33 cellular contexts compared by ENCODE assay signal in the genomic region with DNA sequence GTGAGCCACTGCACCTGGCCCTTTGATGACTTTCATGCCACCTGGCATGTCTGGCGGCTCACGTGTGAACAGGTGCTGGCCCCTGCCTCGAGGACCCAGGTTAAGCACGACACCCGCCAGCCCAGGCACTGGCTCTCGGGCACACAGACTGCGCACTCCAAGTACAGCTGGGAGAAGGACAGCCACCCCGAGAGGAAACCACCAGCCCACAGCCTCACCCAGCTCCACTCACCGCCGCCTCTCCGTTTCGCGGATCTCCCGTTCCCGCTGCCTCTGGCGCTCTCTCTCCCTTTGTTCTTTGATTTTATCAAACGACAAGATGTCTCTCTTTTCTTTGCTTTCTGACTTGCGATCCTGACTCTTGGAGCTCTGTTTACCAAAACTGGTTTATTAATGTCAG. TPM values are rescaled to one million over a fixed set of nuclear protein-coding genes. Genes with fewer than 3 reads are reported as not detected.
DNase-seq lines count a peak whose midpoint lies in the region; ATAC-seq, FAIRE-seq and TF ChIP-seq lines count a peak whose summit lies in the region.
"Had no signal": no experiment of that assay in that cellular context is flagged by ENCODE, and none has a peak within 500 bp of the region (broad histone marks: within the 10 kb centered on the region; RNA-seq: fewer than 3 reads in every experiment).

No MANE protein-coding gene starts in this region.

- no peak for FAIRE-seq in K562 (lab: Jason Lieb, UNC)
- FAIRE-seq: islet of Langerhans had no signal

- no peaks in the 10 kb centered on the region for H3K9me3 Mint-ChIP-seq in HFFc6
- H3K9me3 Mint-ChIP-seq: activated CD4-positive, alpha-beta memory T cell treated with anti-CD3 and anti-CD28 coated beads for 36 hours had no signal

- H3K27ac Mint-ChIP-seq in HFFc6, result no peak overlapping the region
- H3K27ac Mint-ChIP-seq: activated CD4-positive, alpha-beta memory T cell treated with anti-CD3 and anti-CD28 coated beads for 36 hours; activated naive CD8-positive, alpha-beta T cell had no signal

- H3K27ac ChIP-seq in K562 (ENCODE audit: extremely low read depth, low read depth, low read length), result no peak overlapping the region
- no peak overlapping the region for H3K27ac ChIP-seq in trophoblast cell (ENCODE audit: low read depth, low read length)
- no peak overlapping the region for H3K27ac ChIP-seq in body of pancreas
- H3K27ac ChIP-seq: C4-2B, coronary artery, GM23248, left ventricle myocardium inferior, right atrium auricular region, stomach, thyroid gland had no signal

- H4K91ac ChIP-seq in trophoblast cell (ENCODE audit: low read depth, low read length), result no peak overlapping the region

- H3K9me3 ChIP-seq in K562 (replicated peaks; ENCODE audit: control insufficient read depth, insufficient read depth, low read depth, low read length) (no peaks in the 10 kb centered on the region), trophoblast cell (ENCODE audit: insufficient read depth, low read depth, low read length) (peaks cover 3% of the 10 kb centered on the region), body of pancreas (no peaks in the 10 kb centered on the region)
- H3K9me3 ChIP-seq: left ventricle myocardium inferior, right atrium auricular region, stomach, thyroid gland had no signal

- H3K36me3 Mint-ChIP-seq in HFFc6 (ENCODE audit: low read depth), result peaks cover 48% of the 10 kb centered on the region

- H3K79me2 ChIP-seq in K562 (ENCODE audit: control insufficient read depth, insufficient read depth, low read length), result 0 out of 3 replicates have a peak, but pooled peaks cover 4% of the 10 kb centered on the region
- H3K79me2 ChIP-seq in trophoblast cell (ENCODE audit: control insufficient read depth, insufficient read depth, low read length, poor library complexity), result no peaks in the 10 kb centered on the region

- no TSS peak for BruUV-seq in K562 (replicated peaks; lab: Mats Ljungman, UMichigan)

- H4K12ac ChIP-seq in trophoblast cell (ENCODE audit: low read depth, low read length), result peak overlapping the region; percentile 16

- peaks cover 2% of the 10 kb centered on the region; the same call in 1 of the 2 replicates for H3K27me3 Mint-ChIP-seq in HFFc6 (ENCODE audit: insufficient read depth)
- H3K27me3 Mint-ChIP-seq: activated CD4-positive, alpha-beta memory T cell treated with anti-CD3 and anti-CD28 coated beads for 36 hours; activated naive CD8-positive, alpha-beta T cell had no signal

- no peak overlapping the region for H2BK5ac ChIP-seq in trophoblast cell (ENCODE audit: low read depth, low read length, poor library complexity)

- TF ChIP-seq POLR2A in K562 (conservative IDR thresholded peaks at IDR 0.05) (no peak), body of pancreas (IDR thresholded peaks at IDR 0.05) (no peak)

- H3K4me1 Mint-ChIP-seq in HFFc6 (ENCODE audit: low read depth), result no peaks in the 10 kb centered on the region

- peaks cover 98% of the 10 kb centered on the region for H3K36me3 ChIP-seq in K562 (ENCODE audit: control insufficient read depth, insufficient read depth, low read length)
- H3K36me3 ChIP-seq in trophoblast cell (ENCODE audit: control insufficient read depth in 1 of 2, insufficient read depth in 2 of 2, low read length in 2 of 2), result peaks cover 78 to 90% of the 10 kb centered on the region in 2 experiments
- peaks cover 35 to 74% of the 10 kb centered on the region in 2 donors for H3K36me3 ChIP-seq in body of pancreas (replicated peaks in 1 of 2; ENCODE audit: insufficient read depth in 1 of 2, low read depth in 2 of 2)

- intact Hi-C loops in K562 (cut with micrococcal nuclease) (no loop called here), body of pancreas (cut with DNase I) (no loop called here)

- peak overlapping the region; percentile 18; the same call in 1 of the 2 replicates for H3K4me3 ChIP-seq in Jurkat, Clone E6-1 (ENCODE audit: low read length)
- H3K4me3 ChIP-seq in K562 (no peak overlapping the region), trophoblast cell (ENCODE audit: low read depth, low read length) (no peak overlapping the region), body of pancreas (no peak overlapping the region)
- H3K4me3 ChIP-seq: coronary artery, GM23248, left ventricle myocardium inferior, right atrium auricular region, smooth muscle cell, stomach, thyroid gland had no signal

- H3K9me1 ChIP-seq in K562 (ENCODE audit: control insufficient read depth, insufficient read depth, low read length), result no peaks in the 10 kb centered on the region

- H4K20me1 ChIP-seq in K562 (replicated peaks; ENCODE audit: control insufficient read depth, insufficient read depth, low read length), result peaks cover 5% of the 10 kb centered on the region; the same call in 1 of the 2 replicates

- DNase-seq in COLO668 (lab: John Stamatoyannopoulos, UW; ENCODE audit: unreplicated experiment) (peak; percentile 93), K562 (ENCODE audit: extremely low read depth in 1 of 4, low spot score in 3 of 4) (no peak), trophoblast cell (no peak), HFFc6 (no peak), DMS114 treated with DMSO at 0.1 percent for 48 hours (lab: John Stamatoyannopoulos, UW; ENCODE audit: unreplicated experiment) (no peak), body of pancreas (no peak)
- DNase-seq in Jurkat, Clone E6-1 (ENCODE audit: low read depth, low spot score), result peak; percentile 85
- DNase-seq: activated CD4-positive, alpha-beta memory T cell treated with anti-CD3 and anti-CD28 coated beads for 36 hours; activated CD4-positive, CD25-positive, alpha-beta regulatory T cell treated with anti-CD3 and anti-CD28 coated beads, Interleukin-2, amount 50 U/mL, for 72 hours; anterior cingulate cortex; Calu3; effector memory CD4-positive, alpha-beta T cell; erythroblast; GM23248; left ventricle myocardium inferior; mesenchymal stem cell; NCI-H1436 treated with DMSO at 0.1 percent for 48 hours; NCI-H2081 treated with DMSO at 0.1 percent for 48 hours; NCI-H446 treated with DMSO at 0.1 percent for 48 hours; NK-92 treated with Interleukin-12 subunit alpha and Interleukin-12 subunit beta, amount 100 ng/mL, for 24 hours; PC-3; stimulated activated CD4-positive, alpha-beta T cell treated with anti-CD3 and anti-CD28 coated beads, Interleukin-1b, Interleukin-23, amount 100 ng/mL, for 48 hours; stomach; T-helper 2 cell; thyroid gland had no signal

- no peak overlapping the region for H4K8ac ChIP-seq in trophoblast cell (ENCODE audit: low read depth, low read length)

- H3K9ac ChIP-seq in K562 (ENCODE audit: insufficient read depth in 1 of 2, low read depth in 2 of 2, low read length in 2 of 2) (0 out of 4 replicates have a peak overlapping the region, but pooled peaks of 1 of the 2 experiments have one; percentile 15), trophoblast cell (ENCODE audit: low read length) (no peak overlapping the region)
- H3K9ac ChIP-seq: GM23248 had no signal

- no peak overlapping the region for H3K4me3 Mint-ChIP-seq in HFFc6
- H3K4me3 Mint-ChIP-seq: activated CD4-positive, alpha-beta memory T cell treated with anti-CD3 and anti-CD28 coated beads for 36 hours; activated naive CD8-positive, alpha-beta T cell had no signal

- H3K27me3 ChIP-seq in K562 (ENCODE audit: control insufficient read depth in 2 of 2, insufficient read depth in 2 of 2, low read length in 2 of 2) (no peaks in the 10 kb centered on the region), trophoblast cell (ENCODE audit: insufficient read depth, low read length) (no peaks in the 10 kb centered on the region), body of pancreas (no peaks in the 10 kb centered on the region)
- H3K27me3 ChIP-seq: right atrium auricular region, stomach, thyroid gland had no signal

- WGBS in K562 (ENCODE audit: insufficient coverage, low coverage, missing lambda C conversion rate), result 93% methylated on average over 16 of the region's 18 CpGs
- WGBS in trophoblast cell (ENCODE audit: extremely low coverage, insufficient coverage, insufficient read length), result no CpG with 5 or more reads among the region's 18 CpGs
- 91 to 95% methylated on average over 14 to 18 of the region's 18 CpGs for WGBS in body of pancreas, 2 donors

- H2AFZ ChIP-seq in K562 (ENCODE audit: low read depth, low read length), result no peak overlapping the region
- no peak overlapping the region for H2AFZ ChIP-seq in trophoblast cell (ENCODE audit: insufficient read depth, low read length, poor library complexity)
- H2AFZ ChIP-seq: GM23248 had no signal

- no peak overlapping the region for H3K23ac ChIP-seq in trophoblast cell (ENCODE audit: low read length)

- H2AK5ac ChIP-seq in trophoblast cell (ENCODE audit: low read length), result no peak overlapping the region

- TF ChIP-seq RAD21 in K562 (CRISPR knock-in tag; conservative IDR thresholded peaks at IDR 0.05 in 1 of 2, IDR thresholded peaks at IDR 0.05 in 1 of 2), result no peak

- TF ChIP-seq EP300 in K562 (IDR thresholded peaks at IDR 0.05; ENCODE audit: low read length), result no peak

- no peak overlapping the region for H3K4ac ChIP-seq in trophoblast cell (ENCODE audit: low read depth, low read length)

- in situ Hi-C loops in K562 (cut with MboI), result no loop called here

- H3K79me1 ChIP-seq in trophoblast cell (ENCODE audit: low read length), result no peaks in the 10 kb centered on the region

- POLR2A ChIA-PET in K562 (lab: Yijun Ruan, JAX), result interaction anchor here (0.6 kb wide), 1 partner anchor 31 kb away, joined by 3 read pairs; no protein-coding TSS in a partner anchor

- ATAC-seq in K562, result no peak
- no peak for ATAC-seq in body of pancreas
- ATAC-seq: PC-3, SK-N-SH treated with all-trans-retinoic acid at 6 μM for 48 hours had no signal

- H2BK12ac ChIP-seq in trophoblast cell (ENCODE audit: low read length), result no peak overlapping the region

- CTCF ChIA-PET in K562 (lab: Yijun Ruan, JAX; ENCODE audit: low intra/inter-chr PET ratio), result no interaction called here

- no peak overlapping the region for H3K14ac ChIP-seq in trophoblast cell (ENCODE audit: low read length)

- TF ChIP-seq CTCF in K562 (IDR thresholded peaks at IDR 0.05 in 2 of 3, conservative IDR thresholded peaks at IDR 0.05 in 1 of 3; ENCODE audit: insufficient read depth in 2 of 3, low read depth in 1 of 3, low read length in 3 of 3) (no peak), HFFc6 (IDR thresholded peaks at IDR 0.05) (no peak), body of pancreas (IDR thresholded peaks at IDR 0.05) (no peak)

- no peak overlapping the region for H3K18ac ChIP-seq in trophoblast cell (ENCODE audit: low read length)

- no peak overlapping the region for H2BK120ac ChIP-seq in trophoblast cell (ENCODE audit: insufficient read depth, low read length, poor library complexity)

- H3K4me1 ChIP-seq in K562 (replicated peaks in 1 of 2; ENCODE audit: control insufficient read depth in 2 of 2, insufficient read depth in 2 of 2, low read length in 2 of 2), result peaks cover 0 to 14% of the 10 kb centered on the region in 2 experiments; a peak in 1 of 5 replicates
- H3K4me1 ChIP-seq in trophoblast cell (ENCODE audit: control insufficient read depth in 1 of 2, insufficient read depth in 2 of 2, low read length in 2 of 2), result no peaks in the 10 kb centered on the region
- H3K4me1 ChIP-seq in body of pancreas, result no peaks in the 10 kb centered on the region
- H3K4me1 ChIP-seq: stomach, thyroid gland had no signal

- no peak overlapping the region for H3K4me2 ChIP-seq in K562 (ENCODE audit: insufficient read depth, low read length)
- no peak overlapping the region for H3K4me2 ChIP-seq in trophoblast cell (ENCODE audit: low read length)
- H3K4me2 ChIP-seq: smooth muscle cell had no signal

RNA-seq across cellular contexts. Expression of gene TINCR, which starts 27.4 kb away (rescaled TPM):
- 1.1 TPM for polyA plus RNA-seq in Jurkat, Clone E6-1 (2012; ENCODE audit: insufficient read depth, insufficient read length)
- total RNA-seq in K562 (2011; cell fraction: chromatin; rRNA removed; ENCODE audit: low replicate concordance), result 1.7 and 1.9 TPM in 2 replicates
- 0.66 and 0.67 TPM in 2 replicates for total RNA-seq in K562 (2011; cell fraction: nucleolus; rRNA removed)
- total RNA-seq in K562 (2011; cell fraction: nucleoplasm; rRNA removed), result 1.1 and 1.5 TPM in 2 replicates
- total RNA-seq in K562 (2014; rRNA removed), result 0.08 TPM in 1 of 2 replicates, not detected in the other
- total RNA-seq in K562 (2014; rRNA removed; fragmentation: Illumina TruSeq; extraction: Trizol), result 0.06 and 0.07 TPM in 2 replicates
- total RNA-seq in K562 (2015; rRNA removed; fragmentation: Illumina TruSeq; extraction: Trizol), result 0.07 TPM in 1 of 2 replicates, not detected in the other
- total RNA-seq in K562 (2021), result 0.13 and 0.24 TPM in 2 replicates
- polyA plus RNA-seq in K562 (2011; rRNA removed), result 0.11 and 0.32 TPM in 2 replicates
- polyA plus RNA-seq in K562 (2011; cell fraction: cytosol; rRNA removed), result 0.06 and 0.24 TPM in 2 replicates
- 0.58 and 0.90 TPM in 2 replicates for polyA plus RNA-seq in K562 (2011; cell fraction: nucleus; rRNA removed)
- 0.20 and 0.36 TPM in 2 replicates for polyA plus RNA-seq in K562 (2012)
- polyA plus RNA-seq in K562 (2014; fragmentation: Illumina TruSeq; extraction: Trizol), result 0.10 and 0.21 TPM in 2 replicates
- polyA plus RNA-seq in K562 (2014; fragmentation: Nextera tagmentation; extraction: Ambion mirVana), result under 1 TPM; 0.03 to 0.10 TPM
- polyA plus RNA-seq in K562 (2014; rRNA removed), result 0.03 and 0.19 TPM in 2 replicates
- polyA minus RNA-seq in K562 (2011; rRNA and poly(A)+ RNA removed), result 0.33 TPM in 1 of 2 replicates, not detected in the other
- polyA minus RNA-seq in K562 (2011; cell fraction: cytosol; rRNA and poly(A)+ RNA removed), result not detected in 2 replicates
- 0.11 and 0.13 TPM in 2 replicates for polyA minus RNA-seq in K562 (2011; cell fraction: nucleus; rRNA and poly(A)+ RNA removed)
- polyA plus RNA-seq in trophoblast cell (2013), result 72.9 and 77.9 TPM in 2 replicates
- under 1 TPM in 5 of 6 experiments, not detected in 1; 0.05 to 0.34 (median 0.13) TPM for total RNA-seq in HFFc6 (2021; fragmentation: NEBNext Ultra II Directional; extraction: Animal tissue kit (Norgen Biotek cat#: 25700))
- total RNA-seq in body of pancreas, result under 1 TPM in 1 of 2 donors, not detected in 1; 0.52 TPM
- total RNA-seq: left ventricle myocardium inferior, myocyte, thyroid gland had no signal
- polyA plus RNA-seq: GM23248 had no signal

RNA-seq across cellular contexts. Expression of gene SAFB2, which starts 27.4 kb away (rescaled TPM):
- 70.9 TPM for polyA plus RNA-seq in Jurkat, Clone E6-1 (2012; ENCODE audit: insufficient read depth, insufficient read length)
- 394 and 516 TPM in 2 replicates for total RNA-seq in K562 (2011; cell fraction: chromatin; rRNA removed; ENCODE audit: low replicate concordance)
- total RNA-seq in K562 (2011; cell fraction: nucleolus; rRNA removed), result 127 TPM in 2 replicates
- 218 and 238 TPM in 2 replicates for total RNA-seq in K562 (2011; cell fraction: nucleoplasm; rRNA removed)
- total RNA-seq in K562 (2014; rRNA removed), result 56.1 and 74.0 TPM in 2 replicates
- total RNA-seq in K562 (2014; rRNA removed; fragmentation: Illumina TruSeq; extraction: Trizol), result 45.7 and 45.8 TPM in 2 replicates
- total RNA-seq in K562 (2015; rRNA removed; fragmentation: Illumina TruSeq; extraction: Trizol), result 45.6 and 47.3 TPM in 2 replicates
- total RNA-seq in K562 (2021), result 91.5 and 103 TPM in 2 replicates
- polyA plus RNA-seq in K562 (2011; rRNA removed), result 21.2 and 31.1 TPM in 2 replicates
- 10.8 and 27.9 TPM in 2 replicates for polyA plus RNA-seq in K562 (2011; cell fraction: cytosol; rRNA removed)
- polyA plus RNA-seq in K562 (2011; cell fraction: nucleus; rRNA removed), result 159 and 167 TPM in 2 replicates
- 33.0 and 49.7 TPM in 2 replicates for polyA plus RNA-seq in K562 (2012)
- polyA plus RNA-seq in K562 (2014; fragmentation: Illumina TruSeq; extraction: Trizol), result 42.3 and 54.8 TPM in 2 replicates
- 1 to 10 TPM; 4.5 to 6.9 TPM for polyA plus RNA-seq in K562 (2014; fragmentation: Nextera tagmentation; extraction: Ambion mirVana)
- polyA plus RNA-seq in K562 (2014; rRNA removed), result 63.2 and 65.0 TPM in 2 replicates
- polyA minus RNA-seq in K562 (2011; rRNA and poly(A)+ RNA removed), result 59.2 and 75.0 TPM in 2 replicates
- 28.9 and 29.3 TPM in 2 replicates for polyA minus RNA-seq in K562 (2011; cell fraction: cytosol; rRNA and poly(A)+ RNA removed)
- polyA minus RNA-seq in K562 (2011; cell fraction: nucleus; rRNA and poly(A)+ RNA removed), result 56.3 and 123 TPM in 2 replicates
- polyA plus RNA-seq in trophoblast cell (2013), result 31.8 and 32.5 TPM in 2 replicates
- 10 to 100 TPM; 30.4 to 41.8 (median 37.3) TPM for total RNA-seq in HFFc6 (2021; fragmentation: NEBNext Ultra II Directional; extraction: Animal tissue kit (Norgen Biotek cat#: 25700))
- total RNA-seq in body of pancreas, result 100 to 1,000 TPM in 1 of 2 donors, 10 to 100 TPM in 1; 38.7 to 104 TPM

RNA-seq across cellular contexts. Expression of gene SAFB, which starts 27.8 kb away (rescaled TPM):
- 107 TPM for polyA plus RNA-seq in Jurkat, Clone E6-1 (2012; ENCODE audit: insufficient read depth, insufficient read length)
- total RNA-seq in K562 (2011; cell fraction: chromatin; rRNA removed; ENCODE audit: low replicate concordance), result 319 and 366 TPM in 2 replicates
- 147 and 156 TPM in 2 replicates for total RNA-seq in K562 (2011; cell fraction: nucleolus; rRNA removed)
- total RNA-seq in K562 (2011; cell fraction: nucleoplasm; rRNA removed), result 205 and 219 TPM in 2 replicates
- total RNA-seq in K562 (2014; rRNA removed) (93.3 and 124 TPM in 2 replicates), K562 (2014; rRNA removed; fragmentation: Illumina TruSeq; extraction: Trizol) (62.5 and 67.0 TPM in 2 replicates), K562 (2015; rRNA removed; fragmentation: Illumina TruSeq; extraction: Trizol) (83.1 and 84.6 TPM in 2 replicates), K562 (2021) (122 and 151 TPM in 2 replicates), body of pancreas (100 to 1,000 TPM in 1 of 2 donors, 10 to 100 TPM in 1; 49.8 to 244 TPM)
- polyA plus RNA-seq in K562 (2011; rRNA removed) (37.6 and 39.2 TPM in 2 replicates), K562 (2014; fragmentation: Illumina TruSeq; extraction: Trizol) (87.3 and 93.8 TPM in 2 replicates), K562 (2014; fragmentation: Nextera tagmentation; extraction: Ambion mirVana) (1 to 10 TPM; 1.1 to 1.8 TPM), K562 (2014; rRNA removed) (124 and 127 TPM in 2 replicates)
- polyA plus RNA-seq in K562 (2011; cell fraction: cytosol; rRNA removed), result 39.3 and 75.4 TPM in 2 replicates
- polyA plus RNA-seq in K562 (2011; cell fraction: nucleus; rRNA removed), result 116 and 141 TPM in 2 replicates
- 59.6 and 99.1 TPM in 2 replicates for polyA plus RNA-seq in K562 (2012)
- polyA minus RNA-seq in K562 (2011; rRNA and poly(A)+ RNA removed), result 66.5 and 72.2 TPM in 2 replicates
- 43.8 and 74.9 TPM in 2 replicates for polyA minus RNA-seq in K562 (2011; cell fraction: cytosol; rRNA and poly(A)+ RNA removed)
- 75.3 and 109 TPM in 2 replicates for polyA minus RNA-seq in K562 (2011; cell fraction: nucleus; rRNA and poly(A)+ RNA removed)
- polyA plus RNA-seq in trophoblast cell (2013), result 75.5 and 76.6 TPM in 2 replicates
- 10 to 100 TPM; 41.7 to 53.6 (median 49.3) TPM for total RNA-seq in HFFc6 (2021; fragmentation: NEBNext Ultra II Directional; extraction: Animal tissue kit (Norgen Biotek cat#: 25700))

Comparison
In these comparisons a context has a peak if more than half of its experiments do, and no peak if none do; other contexts are left out.
1. DNase-seq: peak in COLO668 (single experiment) and Jurkat, Clone E6-1 (single experiment); none in K562 (0 of 4), trophoblast cell (0 of 2), HFFc6 (single experiment), DMS114 treated with DMSO at 0.1 percent for 48 hours (single experiment) and body of pancreas (0 of 4).